Comparison of ENCODE assay signal across 26 cellular contexts in the genomic region with DNA sequence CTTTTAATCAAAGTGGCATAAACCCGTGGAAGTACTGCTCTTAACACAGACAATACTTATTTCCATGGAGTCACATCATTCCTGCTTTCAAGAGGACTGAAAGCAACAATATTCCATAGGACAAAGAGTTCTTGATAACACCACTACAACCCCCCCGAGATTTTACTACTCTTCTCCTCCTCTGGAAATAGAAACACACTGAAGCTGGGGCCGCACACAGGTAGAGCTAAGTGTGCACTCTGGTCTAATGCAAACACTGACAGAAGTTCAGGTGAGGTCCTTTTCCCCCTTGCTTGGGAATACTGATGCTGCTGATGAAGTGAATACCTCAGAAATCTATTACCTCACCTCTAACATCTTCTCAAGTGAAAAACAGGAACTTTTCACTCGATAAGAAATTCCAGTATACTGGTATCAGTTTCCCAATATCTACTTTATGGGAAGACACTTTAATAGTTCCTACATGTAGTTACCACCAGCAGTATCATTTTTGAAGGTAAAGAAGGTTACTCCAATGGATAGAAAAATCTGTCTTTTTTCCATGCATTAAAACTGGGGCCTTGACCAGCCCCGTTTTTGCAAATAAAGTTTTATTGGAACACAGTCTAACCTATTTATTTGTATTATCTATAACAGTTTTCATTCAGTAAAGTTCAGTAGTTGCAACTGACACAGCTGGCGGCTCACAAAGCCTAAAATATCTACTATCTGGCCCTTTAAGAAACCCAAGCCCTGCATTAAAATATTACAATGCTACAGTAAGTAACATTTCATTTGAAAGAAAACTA. TPM values are rescaled to one million over a fixed set of nuclear protein-coding genes. Genes with fewer than 3 reads are reported as not detected.
A peak's percentile ranks its signal among the peaks of the same experiment; 100 is the strongest.
DNase-seq lines count a peak whose midpoint lies in the region; ATAC-seq and TF ChIP-seq lines count a peak whose summit lies in the region.
"Had no signal": no experiment of that assay in that cellular context is flagged by ENCODE, and none has a peak within 500 bp of the region (broad histone marks: within the 10 kb centered on the region; RNA-seq: fewer than 3 reads in every experiment).

No MANE protein-coding gene starts in this region.

- no peaks in the 10 kb centered on the region for H3K9me3 Mint-ChIP-seq in effector memory CD8-positive, alpha-beta T cell
- H3K9me3 Mint-ChIP-seq: activated naive CD8-positive, alpha-beta T cell treated with anti-CD3 and anti-CD28 coated beads for 36 hours; activated T-helper 2 cell treated with anti-CD3 and anti-CD28 coated beads, Interferon-gamma antibody, Interleukin-2, Interleukin-4, amounts not matched to agents 10 μg/mL and 5 μg/mL and 100 μg/mL, durations not matched to agents 14 hours and 24 hours and 36 hours; CD4-positive, CD25-positive, alpha-beta regulatory T cell; GM23338; T-helper 2 cell treated with Interferon-gamma antibody and Interleukin-4, amounts not matched to agents 5 μg/mL and 100 μg/mL, for 36 hours had no signal

- TF ChIP-seq CTCF in left ventricle myocardium inferior (IDR thresholded peaks at IDR 0.05; ENCODE audit: borderline replicate concordance) (no peak), right atrium auricular region (IDR thresholded peaks at IDR 0.05) (no peak), upper lobe of right lung (IDR thresholded peaks at IDR 0.05) (no peak)

- DNase-seq in left ventricle myocardium inferior (no peak), right atrium auricular region (ENCODE audit: low spot score) (no peak), upper lobe of right lung (no peak), HAP-1 (ENCODE audit: low spot score in 2 of 2) (no peak)
- no peak for DNase-seq in effector memory CD8-positive, alpha-beta T cell
- DNase-seq: activated CD4-positive, alpha-beta T cell treated with anti-CD3 and anti-CD28 coated beads for 48 hours; activated CD8-positive, alpha-beta memory T cell treated with anti-CD3 and anti-CD28 coated beads, Interleukin-2, amount 10 ng/mL, durations not matched to agents 7 days and 5 days; activated naive CD8-positive, alpha-beta T cell treated with anti-CD3 and anti-CD28 coated beads for 36 hours; caudate nucleus; CD4-positive, CD25-positive, alpha-beta regulatory T cell; dermis blood vessel endothelial cell; EL; NCI-H2171; NCI-H524; nucleus accumbens; PC-3; psoas muscle; stimulated activated naive CD8-positive, alpha-beta T cell treated with anti-CD3 and anti-CD28 coated beads, Interleukin-15, Interleukin-2, amounts not matched to agents 100 U/mL and 50 U/mL, for 24 hours; thyroid gland had no signal

- intact Hi-C loops in left ventricle myocardium inferior (cut with micrococcal nuclease) (no loop called here), upper lobe of right lung (cut with DNase I) (no loop called here)

- H3K4me1 ChIP-seq in left ventricle myocardium inferior = peaks cover 60% of the 10 kb centered on the region
- H3K4me1 ChIP-seq in right atrium auricular region = peaks cover 0 to 17% of the 10 kb centered on the region in 2 donors
- H3K4me1 ChIP-seq in upper lobe of right lung = peaks cover 14% of the 10 kb centered on the region
- H3K4me1 ChIP-seq in HAP-1 = no peaks in the 10 kb centered on the region

- H3K27me3 ChIP-seq in left ventricle myocardium inferior (ENCODE audit: low read depth) (no peaks in the 10 kb centered on the region), right atrium auricular region (no peaks in the 10 kb centered on the region), upper lobe of right lung (no peaks in the 10 kb centered on the region), HAP-1 (ENCODE audit: low read depth) (no peaks in the 10 kb centered on the region)
- H3K27me3 ChIP-seq: ascending aorta, hepatocyte, thyroid gland had no signal

- peaks cover 19 to 60% of the 10 kb centered on the region in 2 donors for H3K4me1 Mint-ChIP-seq in effector memory CD8-positive, alpha-beta T cell (ENCODE audit: low read depth in 2 of 2)

- H3K27me3 Mint-ChIP-seq in effector memory CD8-positive, alpha-beta T cell = no peaks in the 10 kb centered on the region
- H3K27me3 Mint-ChIP-seq: activated CD8-positive, alpha-beta memory T cell treated with anti-CD3 and anti-CD28 coated beads, Interleukin-2, amount 10 ng/mL, durations not matched to agents 7 days and 5 days; activated naive CD8-positive, alpha-beta T cell treated with anti-CD3 and anti-CD28 coated beads for 36 hours; CD4-positive, CD25-positive, alpha-beta regulatory T cell had no signal

- H3K9me3 ChIP-seq in left ventricle myocardium inferior (replicated peaks) (no peaks in the 10 kb centered on the region), right atrium auricular region (no peaks in the 10 kb centered on the region), upper lobe of right lung (no peaks in the 10 kb centered on the region), HAP-1 (no peaks in the 10 kb centered on the region)
- H3K9me3 ChIP-seq: ascending aorta, psoas muscle, thyroid gland had no signal

- peaks cover 42% of the 10 kb centered on the region for H3K36me3 Mint-ChIP-seq in effector memory CD8-positive, alpha-beta T cell (ENCODE audit: insufficient read depth)

- H3K27ac Mint-ChIP-seq in effector memory CD8-positive, alpha-beta T cell = peak overlapping the region; percentile 41 to 47
- H3K27ac Mint-ChIP-seq: activated CD8-positive, alpha-beta memory T cell treated with anti-CD3 and anti-CD28 coated beads, Interleukin-2, amount 10 ng/mL, durations not matched to agents 7 days and 5 days; activated naive CD8-positive, alpha-beta T cell treated with anti-CD3 and anti-CD28 coated beads for 36 hours; activated T-helper 2 cell treated with anti-CD3 and anti-CD28 coated beads, Interferon-gamma antibody, Interleukin-2, Interleukin-4, amounts not matched to agents 10 μg/mL and 5 μg/mL and 100 μg/mL, durations not matched to agents 14 hours and 24 hours and 36 hours; GM23338; T-helper 2 cell treated with Interferon-gamma antibody and Interleukin-4, amounts not matched to agents 5 μg/mL and 100 μg/mL, for 36 hours had no signal

- peak; percentile 6 for ATAC-seq in HG02885 (IDR thresholded peaks at IDR 0.05; ENCODE audit: poor library complexity, unreplicated experiment)
- ATAC-seq in effector memory CD8-positive, alpha-beta T cell (replicated peaks) = no peak
- ATAC-seq in upper lobe of right lung = peak; percentile 34
- ATAC-seq in HG03139 (IDR thresholded peaks at IDR 0.05; ENCODE audit: unreplicated experiment) = no peak
- ATAC-seq: activated CD8-positive, alpha-beta memory T cell treated with anti-CD3 and anti-CD28 coated beads, Interleukin-2, amount 10 ng/mL, durations not matched to agents 7 days and 5 days; GM23338; PC-3; psoas muscle; stimulated activated naive CD8-positive, alpha-beta T cell treated with anti-CD3 and anti-CD28 coated beads, Interleukin-15, Interleukin-2, amounts not matched to agents 100 U/mL and 50 U/mL, for 24 hours had no signal

- H3K4me3 Mint-ChIP-seq in effector memory CD8-positive, alpha-beta T cell = no peak overlapping the region
- H3K4me3 Mint-ChIP-seq: activated CD8-positive, alpha-beta memory T cell treated with anti-CD3 and anti-CD28 coated beads, Interleukin-2, amount 10 ng/mL, durations not matched to agents 7 days and 5 days; activated naive CD8-positive, alpha-beta T cell treated with anti-CD3 and anti-CD28 coated beads for 36 hours; CD4-positive, CD25-positive, alpha-beta regulatory T cell; GM23338; T-helper 2 cell treated with Interferon-gamma antibody and Interleukin-4, amounts not matched to agents 5 μg/mL and 100 μg/mL, for 36 hours had no signal

- H3K4me3 ChIP-seq in left ventricle myocardium inferior (no peak overlapping the region), right atrium auricular region (no peak overlapping the region), upper lobe of right lung (no peak overlapping the region), HAP-1 (no peak overlapping the region)
- H3K4me3 ChIP-seq: ascending aorta, GM23338, hepatocyte, psoas muscle, thyroid gland had no signal

- H3K36me3 ChIP-seq in left ventricle myocardium inferior (peaks cover 45% of the 10 kb centered on the region), right atrium auricular region (peaks cover 50% of the 10 kb centered on the region), upper lobe of right lung (peaks cover 53% of the 10 kb centered on the region), HAP-1 (replicated peaks) (peaks cover 44% of the 10 kb centered on the region)

- in situ Hi-C loops in HAP-1 (cut with MboI; ENCODE audit: low sequenced_read_pairs) = no loop called here

- H3K27ac ChIP-seq in left ventricle myocardium inferior (replicated peaks) (peak overlapping the region; percentile 36), right atrium auricular region (no peak overlapping the region), upper lobe of right lung (no peak overlapping the region)
- H3K27ac ChIP-seq: ascending aorta, hepatocyte, psoas muscle, thyroid gland had no signal

RNA-seq across cellular contexts. Expression of a gene that starts 50.0 kb away (rescaled TPM):
- 42.8 TPM for total RNA-seq in left ventricle myocardium inferior
- 10 to 100 TPM; 60.6 to 63.7 TPM for total RNA-seq in right atrium auricular region
- 112 TPM for total RNA-seq in upper lobe of right lung

Comparison
In these comparisons a context has a peak if more than half of its experiments do, and no peak if none do; other contexts are left out.
1. ATAC-seq: peak in HG02885 (single experiment) and upper lobe of right lung (single experiment); none in effector memory CD8-positive, alpha-beta T cell (single experiment) and HG03139 (single experiment).